ENCODE assay signal across 9 cellular contexts in the genomic region with DNA sequence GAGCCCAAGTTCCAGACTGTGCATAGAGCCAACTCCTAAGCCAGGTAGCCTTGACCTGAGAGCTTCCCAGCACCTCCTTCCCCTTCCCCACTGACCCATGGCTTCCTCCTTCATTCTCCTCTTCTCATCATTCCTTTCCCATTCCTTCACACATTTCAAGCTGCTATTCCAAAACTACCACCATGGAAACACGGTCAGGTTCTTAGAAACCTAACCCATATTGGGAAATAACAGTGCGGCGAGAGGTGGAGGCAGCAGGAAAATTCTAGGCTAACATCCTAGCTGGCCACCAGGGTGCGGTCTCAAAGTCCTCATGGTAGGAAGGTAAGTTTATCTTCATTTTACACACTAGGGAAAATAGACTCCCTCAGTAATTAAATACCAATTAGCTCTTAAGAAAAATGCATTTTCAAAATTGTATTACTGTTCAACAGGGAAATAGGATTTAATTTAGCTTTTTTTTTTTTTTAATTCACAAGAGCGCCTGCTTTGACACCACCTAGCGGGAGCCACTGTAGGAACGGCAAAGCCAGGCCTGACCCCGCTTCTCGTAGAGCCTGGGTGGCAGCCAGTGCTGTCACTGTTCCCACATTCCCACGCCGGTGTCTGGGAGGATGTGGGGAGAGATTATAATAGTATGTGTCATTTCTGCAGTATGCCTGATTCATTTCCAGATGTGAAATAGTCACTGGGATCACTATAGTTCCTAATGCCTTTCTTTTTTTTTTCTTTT. TPM values are rescaled to one million over a fixed set of nuclear protein-coding genes. Genes with fewer than 3 reads are reported as not detected.
DNase-seq lines count a peak whose midpoint lies in the region; ATAC-seq and TF ChIP-seq lines count a peak whose summit lies in the region.
"Had no signal": no experiment of that assay in that cellular context is flagged by ENCODE, and none has a peak within 500 bp of the region (broad histone marks: within the 10 kb centered on the region; RNA-seq: fewer than 3 reads in every experiment).

No MANE protein-coding gene starts in this region.

- H2AFZ ChIP-seq in PC-3 (ENCODE audit: low read length), result peak overlapping the region; percentile 26

- H3K27me3 Mint-ChIP-seq in Calu3 (ENCODE audit: unreplicated experiment) (no peaks in the 10 kb centered on the region), osteocyte (ENCODE audit: unreplicated experiment) (no peaks in the 10 kb centered on the region)
- no peaks in the 10 kb centered on the region for H3K27me3 Mint-ChIP-seq in T-helper 2 cell treated with Interferon-gamma antibody and Interleukin-4, amounts not matched to agents 5 μg/mL and 100 μg/mL, for 36 hours (ENCODE audit: low read depth)

- ATAC-seq in PC-3 (peak; percentile 97), GM18505 (IDR thresholded peaks at IDR 0.05; ENCODE audit: unreplicated experiment) (no peak)

- H3K27me3 ChIP-seq in PC-3 (ENCODE audit: low read length) (no peaks in the 10 kb centered on the region), esophagus squamous epithelium (no peaks in the 10 kb centered on the region)

- H3K36me3 Mint-ChIP-seq in Calu3 (ENCODE audit: insufficient read depth, unreplicated experiment) (no peaks in the 10 kb centered on the region), osteocyte (ENCODE audit: unreplicated experiment) (no peaks in the 10 kb centered on the region)
- no peaks in the 10 kb centered on the region for H3K36me3 Mint-ChIP-seq in T-helper 2 cell treated with Interferon-gamma antibody and Interleukin-4, amounts not matched to agents 5 μg/mL and 100 μg/mL, for 36 hours (ENCODE audit: low read depth)

- H3K79me2 ChIP-seq in PC-3 (ENCODE audit: low read length), result no peaks in the 10 kb centered on the region

- H3K4me1 Mint-ChIP-seq in Calu3 (ENCODE audit: low read depth, unreplicated experiment) (peaks cover 9% of the 10 kb centered on the region), osteocyte (ENCODE audit: unreplicated experiment) (peaks cover 42% of the 10 kb centered on the region)
- no peaks in the 10 kb centered on the region for H3K4me1 Mint-ChIP-seq in T-helper 2 cell treated with Interferon-gamma antibody and Interleukin-4, amounts not matched to agents 5 μg/mL and 100 μg/mL, for 36 hours (ENCODE audit: low read depth)

- no TSS peak for BruUV-seq in Calu3 (replicated peaks; lab: Mats Ljungman, UMichigan)
- BruUV-seq in PC-3 (replicated peaks; lab: Mats Ljungman, UMichigan), result no TSS peak

- no peaks in the 10 kb centered on the region for H3K9me2 ChIP-seq in PC-3 (replicated peaks; ENCODE audit: low read length)

- H3K4me3 Mint-ChIP-seq in Calu3 (ENCODE audit: low read depth, unreplicated experiment) (no peak overlapping the region), osteocyte (ENCODE audit: unreplicated experiment) (no peak overlapping the region)
- H3K4me3 Mint-ChIP-seq in T-helper 2 cell treated with Interferon-gamma antibody and Interleukin-4, amounts not matched to agents 5 μg/mL and 100 μg/mL, for 36 hours, result no peak overlapping the region

- H3K4me1 ChIP-seq in PC-3 (ENCODE audit: insufficient read depth, low read length) (peaks cover 28% of the 10 kb centered on the region), esophagus squamous epithelium (peaks cover 0 to 23% (median 19%) of the 10 kb centered on the region in 3 donors)

- TF ChIP-seq POLR2A in esophagus squamous epithelium (IDR thresholded peaks at IDR 0.05) (no peak), GM18505 (IDR thresholded peaks at IDR 0.05; ENCODE audit: borderline replicate concordance, extremely low read depth, insufficient read depth, insufficient read length) (no peak)

- CTCF ChIA-PET in Calu3 (lab: Charles Lee), result interaction anchor here (0.5 to 1.7 kb wide), 9 partner anchors 10 to 107 kb away, joined by 3 to 12 read pairs (median 7); a partner anchor contains a TSS
- CTCF ChIA-PET in PC-3 (lab: Charles Lee), result interaction anchor here (0.5 to 1.7 kb wide), 18 partner anchors 8 to 1959 kb away, joined by 3 to 24 read pairs (median 4); a partner anchor contains a TSS

- H3K4me3 ChIP-seq in PC-3 (ENCODE audit: low read length) (peak overlapping the region; percentile 8; the same call in 1 of the 2 replicates), esophagus squamous epithelium (no peak overlapping the region)

- no peaks in the 10 kb centered on the region for H3F3A ChIP-seq in PC-3 (ENCODE audit: low read length, unreplicated experiment)

- no peaks in the 10 kb centered on the region for H4K20me1 ChIP-seq in PC-3 (ENCODE audit: low read length)

- peak overlapping the region; percentile 51 for H3K4me2 ChIP-seq in PC-3 (ENCODE audit: low read length)

- DNase-seq in Calu3 (peak; percentile 47), PC-3 (peak; percentile 99), esophagus squamous epithelium (lab: John Stamatoyannopoulos, UW) (no peak), osteocyte (ENCODE audit: extremely low spot score, unreplicated experiment) (no peak), NCI-H345 (lab: John Stamatoyannopoulos, UW) (no peak)
- no peak for DNase-seq in activated naive CD4-positive, alpha-beta T cell treated with Interleukin-2 at 50 U/mL for 16 hours
- no peak for DNase-seq in T-helper 2 cell treated with Interferon-gamma antibody and Interleukin-4, amounts not matched to agents 5 μg/mL and 100 μg/mL, for 36 hours (ENCODE audit: low spot score)
- DNase-seq: activated T-cell treated with anti-CD3 and anti-CD28 coated beads for 4 hours had no signal

- intact Hi-C loops in Calu3 (cut with micrococcal nuclease; ENCODE audit: unreplicated experiment), result no loop called here
- intact Hi-C loops in PC-3 (cut with micrococcal nuclease), result loop anchor here (1.0 to 2.0 kb wide), 3 partner anchors 15 to 28 kb away; no protein-coding TSS in a partner anchor
- intact Hi-C loops in esophagus squamous epithelium (cut with DNase I), result no loop called here

- no peaks in the 10 kb centered on the region for H3K9me3 ChIP-seq in PC-3 (ENCODE audit: low read length)
- H3K9me3 ChIP-seq in esophagus squamous epithelium, result no peaks in the 10 kb centered on the region

- H3K9me3 Mint-ChIP-seq in Calu3 (ENCODE audit: low read depth, unreplicated experiment), result no peaks in the 10 kb centered on the region
- no peaks in the 10 kb centered on the region for H3K9me3 Mint-ChIP-seq in osteocyte (ENCODE audit: unreplicated experiment)
- H3K9me3 Mint-ChIP-seq in T-helper 2 cell treated with Interferon-gamma antibody and Interleukin-4, amounts not matched to agents 5 μg/mL and 100 μg/mL, for 36 hours, result no peaks in the 10 kb centered on the region

- H3K27ac Mint-ChIP-seq in Calu3 (ENCODE audit: unreplicated experiment), result no peak overlapping the region
- peak overlapping the region; percentile 80 for H3K27ac Mint-ChIP-seq in osteocyte (ENCODE audit: unreplicated experiment)
- H3K27ac Mint-ChIP-seq in T-helper 2 cell treated with Interferon-gamma antibody and Interleukin-4, amounts not matched to agents 5 μg/mL and 100 μg/mL, for 36 hours, result no peak overlapping the region

- peak; percentile 72 for TF ChIP-seq CTCF in Calu3 (IDR thresholded peaks at IDR 0.05; ENCODE audit: unreplicated experiment)
- TF ChIP-seq CTCF in PC-3 (conservative IDR thresholded peaks at IDR 0.05; ENCODE audit: low read depth, low read length), result peak; percentile 100
- TF ChIP-seq CTCF in esophagus squamous epithelium (IDR thresholded peaks at IDR 0.05), result peak in 5 of 6 experiments; percentile 5 to 48 (median 38)
- peak; percentile 45 for TF ChIP-seq CTCF in osteocyte (IDR thresholded peaks at IDR 0.05)

- H3K36me3 ChIP-seq in PC-3 (ENCODE audit: low read depth, low read length), result no peaks in the 10 kb centered on the region
- H3K36me3 ChIP-seq in esophagus squamous epithelium, result no peaks in the 10 kb centered on the region

- H3K9ac ChIP-seq in PC-3 (ENCODE audit: low read length), result peak overlapping the region; percentile 34

- H3K27ac ChIP-seq in PC-3 (ENCODE audit: low read length), result peak overlapping the region; percentile 80
- H3K27ac ChIP-seq in esophagus squamous epithelium, result peak overlapping the region; percentile 26 to 70 (median 40)

- 28 to 29% methylated on average over 11 of the region's 11 CpGs for WGBS in esophagus squamous epithelium, 2 donors

- POLR2A ChIA-PET in PC-3 (lab: Charles Lee; ENCODE audit: unreplicated experiment), result interaction anchor here (0.5 to 1.3 kb wide), 7 partner anchors 8 to 1106 kb away, joined by 4 to 15 read pairs (median 6); a partner anchor contains a TSS

RNA-seq across cellular contexts. Expression of a gene that starts 14.0 kb away (rescaled TPM):
- 1.5 and 1.7 TPM in 2 replicates for total RNA-seq in Calu3 (2022)
- 54.2 and 59.7 TPM in 2 replicates for total RNA-seq in PC-3 (2014; rRNA removed)
- total RNA-seq in esophagus squamous epithelium, result 10 to 100 TPM; 17.0 to 37.0 (median 22.8) TPM
- 15.2 TPM in 2 replicates for total RNA-seq in osteocyte

RNA-seq across cellular contexts. Expression of a gene that starts 16.7 kb away (rescaled TPM):
- total RNA-seq in Calu3 (2022), result 41.2 and 42.6 TPM in 2 replicates
- total RNA-seq in PC-3 (2014; rRNA removed), result 43.9 and 47.8 TPM in 2 replicates
- 10 to 100 TPM; 36.0 to 68.6 (median 49.5) TPM for total RNA-seq in esophagus squamous epithelium
- 69.7 and 71.9 TPM in 2 replicates for total RNA-seq in osteocyte

Comparison
In these comparisons a context has a peak if more than half of its experiments do, and no peak if none do; other contexts are left out.
1. DNase-seq: peak in Calu3 (single experiment) and PC-3 (single experiment); none in esophagus squamous epithelium (single experiment), osteocyte (single experiment), NCI-H345 (single experiment), activated naive CD4-positive, alpha-beta T cell treated with Interleukin-2 at 50 U/mL for 16 hours (single experiment) and T-helper 2 cell treated with Interferon-gamma antibody and Interleukin-4, amounts not matched to agents 5 μg/mL and 100 μg/mL, for 36 hours (single experiment).
2. CTCF ChIP-seq: peak in every context shown above with its lines; median percentile 100 in PC-3; 72 in Calu3; 45 in osteocyte; 38 in esophagus squamous epithelium.